ENCODE assay signal across 16 cellular contexts in genomic region chr6:53614676-53615075, GRCh38. TPM values are rescaled to one million over a fixed set of nuclear protein-coding genes. Genes with fewer than 3 reads are reported as not detected.
"Had no signal": no experiment of that assay in that cellular context is flagged by ENCODE, and none has a peak within 500 bp of the region (broad histone marks: within the 10 kb centered on the region; RNA-seq: fewer than 3 reads in every experiment).

No MANE protein-coding gene starts in this region.

- H3K27ac Mint-ChIP-seq: activated B cell treated with CpG ODN at 0.5 μM for 24 hours; activated CD4-positive, alpha-beta T cell treated with anti-CD3 and anti-CD28 coated beads, Interleukin-2, amount 10 ng/mL, durations not matched to agents 24 days and 14 days; naive thymus-derived CD4-positive, alpha-beta T cell; T-helper 1 cell treated with Interleukin-12 subunit alpha and Interleukin-12 subunit beta and Interleukin-4 antibody, amounts not matched to agents 30 μg/mL and 1 μg/mL, for 36 hours had no signal

- H3K4me3 ChIP-seq: cardiac muscle cell, heart right ventricle, lower lobe of right lung, right atrium auricular region had no signal

- H3K4me1 ChIP-seq: heart right ventricle, lower lobe of right lung, right atrium auricular region had no signal

- H3K4me1 Mint-ChIP-seq: activated B cell treated with CpG ODN at 0.5 μM for 24 hours had no signal

- ATAC-seq: heart right ventricle; lower lobe of right lung; naive thymus-derived CD4-positive, alpha-beta T cell had no signal

- H3K36me3 ChIP-seq: cardiac muscle cell, heart right ventricle, lower lobe of right lung, right atrium auricular region had no signal

- H3K9me3 ChIP-seq: heart right ventricle, lower lobe of right lung, right atrium auricular region had no signal

- DNase-seq: activated B cell treated with CpG ODN at 0.5 μM for 24 hours; activated CD4-positive, alpha-beta T cell treated with anti-CD3 and anti-CD28 coated beads, Interleukin-2, amount 10 ng/mL, durations not matched to agents 24 days and 14 days; activated CD8-positive, alpha-beta memory T cell treated with anti-CD3 and anti-CD28 coated beads for 24 hours; activated naive CD4-positive, alpha-beta T cell treated with Interleukin-2 at 50 U/mL for 16 hours; effector CD4-positive, alpha-beta T cell; heart right ventricle; kidney; lower lobe of right lung; midbrain; naive thymus-derived CD4-positive, alpha-beta T cell; small intestine; trophoblast cell had no signal

- H3K4me3 Mint-ChIP-seq: activated B cell treated with CpG ODN at 0.5 μM for 24 hours; activated CD4-positive, alpha-beta T cell treated with anti-CD3 and anti-CD28 coated beads, Interleukin-2, amount 10 ng/mL, durations not matched to agents 24 days and 14 days; naive thymus-derived CD4-positive, alpha-beta T cell; T-helper 1 cell treated with Interleukin-12 subunit alpha and Interleukin-12 subunit beta and Interleukin-4 antibody, amounts not matched to agents 30 μg/mL and 1 μg/mL, for 36 hours had no signal

- H3K27me3 ChIP-seq: cardiac muscle cell, heart right ventricle, right atrium auricular region had no signal

- H3K9me3 Mint-ChIP-seq: activated B cell treated with CpG ODN at 0.5 μM for 24 hours; activated CD4-positive, alpha-beta T cell treated with anti-CD3 and anti-CD28 coated beads, Interleukin-2, amount 10 ng/mL, durations not matched to agents 24 days and 14 days; naive thymus-derived CD4-positive, alpha-beta T cell; T-helper 1 cell treated with Interleukin-12 subunit alpha and Interleukin-12 subunit beta and Interleukin-4 antibody, amounts not matched to agents 30 μg/mL and 1 μg/mL, for 36 hours had no signal

- H3K27ac ChIP-seq: cardiac muscle cell, heart right ventricle, lower lobe of right lung, right atrium auricular region had no signal

RNA-seq across cellular contexts. Expression of gene KLHL31, which starts 50.9 kb away (rescaled TPM):
- total RNA-seq: endothelial cell of umbilical vein had no signal
